28 cellular contexts compared by ENCODE assay signal in the genomic region with DNA sequence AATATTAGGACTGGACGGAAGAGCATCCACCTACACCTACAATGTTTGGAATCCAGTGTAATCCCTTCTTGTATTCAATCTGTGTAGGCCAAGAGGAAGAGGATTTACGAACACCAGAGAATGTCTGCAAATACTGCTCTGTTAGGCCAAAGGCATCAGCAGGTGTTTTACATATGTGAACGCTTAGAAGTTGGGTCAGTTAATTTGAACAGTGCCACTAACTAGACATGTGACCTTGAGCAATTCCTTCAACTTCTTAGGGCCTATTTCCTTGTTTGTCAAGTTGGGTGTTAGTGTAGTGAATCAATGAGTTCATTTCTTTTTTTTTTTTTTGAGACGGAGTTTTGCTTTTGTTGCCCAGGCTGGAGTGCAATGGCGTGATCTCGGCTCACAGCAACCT. TPM values are rescaled to one million over a fixed set of nuclear protein-coding genes. Genes with fewer than 3 reads are reported as not detected.
"Had no signal": no experiment of that assay in that cellular context is flagged by ENCODE, and none has a peak within 500 bp of the region (broad histone marks: within the 10 kb centered on the region; RNA-seq: fewer than 3 reads in every experiment).

No MANE protein-coding gene starts in this region.

- DNase-seq: activated CD4-positive, alpha-beta T cell treated with anti-CD3 and anti-CD28 coated beads, Interleukin-2, amount 10 ng/mL, durations not matched to agents 24 days and 14 days; activated CD4-positive, alpha-beta T cell treated with anti-CD3 and anti-CD28 coated beads, Interleukin-2, amount 50 U/mL, for 4 hours; activated CD8-positive, alpha-beta T cell treated with anti-CD3 and anti-CD28 coated beads for 36 hours; activated effector memory CD4-positive, alpha-beta T cell treated with anti-CD3 and anti-CD28 coated beads, Interleukin-2, amount 50 U/mL, for 16 hours; activated naive CD4-positive, alpha-beta T cell; activated naive CD4-positive, alpha-beta T cell treated with anti-CD3 and anti-CD28 coated beads, Interleukin-2, amount 50 U/mL, for 16 hours; activated naive CD8-positive, alpha-beta T cell treated with anti-CD3 and anti-CD28 coated beads for 36 hours; activated T-cell treated with anti-CD3 and anti-CD28 coated beads, Interleukin-2, amount 50 U/mL, for 1 hour; activated T-cell treated with anti-CD3 and anti-CD28 coated beads, Interleukin-2, amount 50 U/mL, for 72 hours; amniotic stem cell; aorta; NCI-H1092 treated with DMSO at 0.1 percent for 48 hours; NCI-H1417; NCI-H146; NCI-H187 treated with DMSO at 0.1 percent for 48 hours; NCI-H2081; NCI-H226; NCI-H524 treated with DMSO at 0.1 percent for 48 hours; Peyer's patch; RPMI8226; SHP77 treated with DMSO at 0.1 percent for 48 hours; SK-N-SH had no signal

- H3K4me1 Mint-ChIP-seq: activated naive CD8-positive, alpha-beta T cell treated with anti-CD3 and anti-CD28 coated beads for 36 hours; activated T-helper 17 cell treated with anti-CD3 and anti-CD28 coated beads, Interleukin-2, amount 50 U/mL, for 72 hours had no signal

- H3K9me3 Mint-ChIP-seq: activated CD4-positive, alpha-beta T cell treated with anti-CD3 and anti-CD28 coated beads, Interleukin-2, amount 10 ng/mL, durations not matched to agents 24 days and 14 days; activated CD8-positive, alpha-beta T cell treated with anti-CD3 and anti-CD28 coated beads for 36 hours; activated naive CD8-positive, alpha-beta T cell treated with anti-CD3 and anti-CD28 coated beads for 36 hours; activated T-cell treated with anti-CD3 and anti-CD28 coated beads, Interleukin-2, amount 50 U/mL, for 72 hours; activated T-helper 17 cell treated with anti-CD3 and anti-CD28 coated beads, Interleukin-2, amount 50 U/mL, for 72 hours; T-helper 1 cell treated with Interleukin-12 subunit alpha and Interleukin-12 subunit beta and Interleukin-4 antibody, amounts not matched to agents 30 μg/mL and 1 μg/mL, for 36 hours; T-helper 2 cell treated with Interferon-gamma antibody and Interleukin-4, amounts not matched to agents 5 μg/mL and 100 μg/mL, for 36 hours had no signal

- H3K4me1 ChIP-seq: Peyer's patch had no signal

- ATAC-seq: activated CD8-positive, alpha-beta T cell treated with anti-CD3 and anti-CD28 coated beads for 36 hours; activated T-cell treated with anti-CD3 and anti-CD28 coated beads, Interleukin-2, amount 50 U/mL, for 72 hours; activated T-helper 17 cell treated with anti-CD3 and anti-CD28 coated beads, Interleukin-2, amount 50 U/mL, for 72 hours had no signal

- H3K4me3 Mint-ChIP-seq: activated CD4-positive, alpha-beta T cell treated with anti-CD3 and anti-CD28 coated beads, Interleukin-2, amount 10 ng/mL, durations not matched to agents 24 days and 14 days; activated CD8-positive, alpha-beta T cell treated with anti-CD3 and anti-CD28 coated beads for 36 hours; activated naive CD8-positive, alpha-beta T cell treated with anti-CD3 and anti-CD28 coated beads for 36 hours; activated T-cell treated with anti-CD3 and anti-CD28 coated beads, Interleukin-2, amount 50 U/mL, for 72 hours; activated T-helper 17 cell treated with anti-CD3 and anti-CD28 coated beads, Interleukin-2, amount 50 U/mL, for 72 hours; T-helper 1 cell treated with Interleukin-12 subunit alpha and Interleukin-12 subunit beta and Interleukin-4 antibody, amounts not matched to agents 30 μg/mL and 1 μg/mL, for 36 hours; T-helper 2 cell treated with Interferon-gamma antibody and Interleukin-4, amounts not matched to agents 5 μg/mL and 100 μg/mL, for 36 hours had no signal

- H3K27me3 ChIP-seq: cardiac muscle cell, Peyer's patch, SJSA1 had no signal

- H3K36me3 ChIP-seq: cardiac muscle cell, Peyer's patch, SJSA1 had no signal

- H3K27ac Mint-ChIP-seq: activated CD4-positive, alpha-beta T cell treated with anti-CD3 and anti-CD28 coated beads, Interleukin-2, amount 10 ng/mL, durations not matched to agents 24 days and 14 days; activated CD8-positive, alpha-beta T cell treated with anti-CD3 and anti-CD28 coated beads for 36 hours; activated naive CD8-positive, alpha-beta T cell treated with anti-CD3 and anti-CD28 coated beads for 36 hours; activated T-cell treated with anti-CD3 and anti-CD28 coated beads, Interleukin-2, amount 50 U/mL, for 72 hours; activated T-helper 17 cell treated with anti-CD3 and anti-CD28 coated beads, Interleukin-2, amount 50 U/mL, for 72 hours; T-helper 1 cell treated with Interleukin-12 subunit alpha and Interleukin-12 subunit beta and Interleukin-4 antibody, amounts not matched to agents 30 μg/mL and 1 μg/mL, for 36 hours; T-helper 2 cell treated with Interferon-gamma antibody and Interleukin-4, amounts not matched to agents 5 μg/mL and 100 μg/mL, for 36 hours had no signal

- H3K4me3 ChIP-seq: cardiac muscle cell, Peyer's patch, SJSA1 had no signal

- H3K36me3 Mint-ChIP-seq: activated naive CD8-positive, alpha-beta T cell treated with anti-CD3 and anti-CD28 coated beads for 36 hours had no signal

- H3K9me3 ChIP-seq: Peyer's patch, SJSA1, SK-N-SH had no signal

- H3K27ac ChIP-seq: cardiac muscle cell, Peyer's patch, SJSA1 had no signal

RNA-seq across cellular contexts. Expression of a gene that starts 35.4 kb away (rescaled TPM):
- total RNA-seq: activated CD4-positive, alpha-beta T cell treated with anti-CD3 and anti-CD28 coated beads, Interleukin-2, amount 10 ng/mL, durations not matched to agents 24 days and 14 days; activated CD8-positive, alpha-beta memory T cell treated with anti-CD3 and anti-CD28 coated beads for 36 hours; activated CD8-positive, alpha-beta T cell treated with anti-CD3 and anti-CD28 coated beads for 36 hours; activated naive CD8-positive, alpha-beta T cell treated with anti-CD3 and anti-CD28 coated beads for 36 hours; activated T-cell treated with anti-CD3 and anti-CD28 coated beads, Interleukin-2, amount 50 U/mL, for 72 hours had no signal
